In genomic region chr10:62038609-62039190, GRCh38 we compare ENCODE assay signal across 8 cellular contexts.
DNase-seq lines count a peak whose midpoint lies in the region; ATAC-seq, FAIRE-seq and TF ChIP-seq lines count a peak whose summit lies in the region.

No MANE protein-coding gene starts in this region.

- POLR2A ChIA-PET in SK-N-SH (lab: Yijun Ruan, JAX): interaction anchor here (0.6 to 1.0 kb wide), 2 partner anchors 206 to 333 kb away, joined by 3 to 4 read pairs; no protein-coding TSS in a partner anchor

- peaks cover 60% of the 10 kb centered on the region for H3K4me1 Mint-ChIP-seq in activated naive CD8-positive, alpha-beta T cell treated with anti-CD3 and anti-CD28 coated beads for 36 hours

- H3K4me3 Mint-ChIP-seq in activated naive CD8-positive, alpha-beta T cell treated with anti-CD3 and anti-CD28 coated beads for 36 hours: no peak overlapping the region

- H4K20me1 ChIP-seq in Loucy (ENCODE audit: insufficient read depth, low read length, poor library complexity, severe bottlenecking) (no peaks in the 10 kb centered on the region), SK-N-SH (ENCODE audit: insufficient read depth) (no peaks in the 10 kb centered on the region)

- TF ChIP-seq RAD21 in SK-N-SH (IDR thresholded peaks at IDR 0.05; ENCODE audit: low read length): peak; percentile 96

- H3K9ac ChIP-seq in Loucy (ENCODE audit: low read depth, low read length, poor library complexity, severe bottlenecking): peak overlapping the region; percentile 70
- peak overlapping the region; percentile 6; the same call in 1 of the 2 replicates for H3K9ac ChIP-seq in SK-N-SH

- peaks cover 44% of the 10 kb centered on the region for H3K36me3 Mint-ChIP-seq in activated naive CD8-positive, alpha-beta T cell treated with anti-CD3 and anti-CD28 coated beads for 36 hours

- DNase-seq in COR-L47 (lab: John Stamatoyannopoulos, UW): peak; percentile 74
- peak; percentile 62 for DNase-seq in SK-N-SH
- peak; percentile 63 for DNase-seq in activated naive CD8-positive, alpha-beta T cell treated with anti-CD3 and anti-CD28 coated beads for 36 hours
- peak; percentile 72 for DNase-seq in Right ventricle myocardium inferior (ENCODE audit: missing footprints)
- DNase-seq in prostate gland (ENCODE audit: low spot score): peak; percentile 70
- peak; percentile 71 for DNase-seq in urothelium cell line (ENCODE audit: low spot score)

- H3K4me1 ChIP-seq in Loucy (ENCODE audit: insufficient read depth, low read length, poor library complexity, severe bottlenecking) (peaks cover 81% of the 10 kb centered on the region), SK-N-SH (ENCODE audit: control insufficient read depth in 1 of 2, insufficient read depth in 2 of 2, low read depth in 1 of 2, low read length in 1 of 2) (peaks cover 39 to 67% of the 10 kb centered on the region in 2 experiments), prostate gland (replicated peaks) (peaks cover 11% of the 10 kb centered on the region)

- H3F3A ChIP-seq in Loucy (ENCODE audit: low read depth) (peaks cover 11% of the 10 kb centered on the region; the same call in 1 of the 2 replicates), SK-N-SH (replicated peaks; ENCODE audit: insufficient read depth) (peaks cover 26% of the 10 kb centered on the region)

- CTCF ChIA-PET in SK-N-SH (lab: Yijun Ruan, JAX): interaction anchor here (0.6 to 11.2 kb wide), 48 partner anchors 10 to 1156 kb away, joined by 3 to 190 read pairs (median 4); partner anchors contain the start of genes ARID5B and RTKN2

- peak overlapping the region; percentile 79 for H3K27ac Mint-ChIP-seq in activated naive CD8-positive, alpha-beta T cell treated with anti-CD3 and anti-CD28 coated beads for 36 hours

- H3K9me2 ChIP-seq in Loucy (replicated peaks; ENCODE audit: low read depth, low read length): no peaks in the 10 kb centered on the region
- no peaks in the 10 kb centered on the region for H3K9me2 ChIP-seq in SK-N-SH

- H3K27ac ChIP-seq in SK-N-SH (ENCODE audit: low read depth in 2 of 2, low read length in 1 of 2) (peak overlapping the region; percentile 75 to 84), prostate gland (peak overlapping the region; percentile 54 to 69)

- H3K4me2 ChIP-seq in Loucy (ENCODE audit: low read depth, low read length, poor library complexity, severe bottlenecking) (peak overlapping the region; percentile 70), SK-N-SH (peak overlapping the region; percentile 67)

- H3K9me3 ChIP-seq in Loucy (ENCODE audit: insufficient read depth, low read depth, low read length) (no peaks in the 10 kb centered on the region), SK-N-SH (no peaks in the 10 kb centered on the region), prostate gland (no peaks in the 10 kb centered on the region)

- no peaks in the 10 kb centered on the region for H3K27me3 Mint-ChIP-seq in activated naive CD8-positive, alpha-beta T cell treated with anti-CD3 and anti-CD28 coated beads for 36 hours

- no peaks in the 10 kb centered on the region for H3K9me3 Mint-ChIP-seq in activated naive CD8-positive, alpha-beta T cell treated with anti-CD3 and anti-CD28 coated beads for 36 hours

- no peak for TF ChIP-seq POLR2A in prostate gland (IDR thresholded peaks at IDR 0.05)

- ATAC-seq in GM21528 (IDR thresholded peaks at IDR 0.05; ENCODE audit: low FRiP score, unreplicated experiment): peak; percentile 43
- ATAC-seq in Right ventricle myocardium inferior: peak; percentile 68

- H3K27me3 ChIP-seq in Loucy (ENCODE audit: insufficient read depth, low read length, poor library complexity, severe bottlenecking) (no peaks in the 10 kb centered on the region), SK-N-SH (ENCODE audit: insufficient read depth) (no peaks in the 10 kb centered on the region), prostate gland (replicated peaks; ENCODE audit: insufficient read depth) (no peaks in the 10 kb centered on the region)

- TF ChIP-seq CTCF in Loucy (conservative IDR thresholded peaks at IDR 0.05; ENCODE audit: low read length) (peak; percentile 98), SK-N-SH (IDR thresholded peaks at IDR 0.05) (peak; percentile 95), prostate gland (IDR thresholded peaks at IDR 0.05) (peak; percentile 70 to 82 (median 80))

- FAIRE-seq in urothelium cell line (lab: Jason Lieb, UNC): peak; percentile 61

- intact Hi-C loops in Right ventricle myocardium inferior (cut with DNase I): loop anchor here (1.0 to 5.0 kb wide), 2 partner anchors 159 to 207 kb away; no protein-coding TSS in a partner anchor
- intact Hi-C loops in prostate gland (cut with DNase I): loop anchor here (10.0 kb wide), 1 partner anchor 336 kb away; the partner anchor contains the start of gene ZNF365

- peaks cover 21% of the 10 kb centered on the region for H3K36me3 ChIP-seq in Loucy (ENCODE audit: insufficient read depth, low read length)
- no peaks in the 10 kb centered on the region for H3K36me3 ChIP-seq in SK-N-SH (replicated peaks in 1 of 2; ENCODE audit: control insufficient read depth in 1 of 2, insufficient read depth in 2 of 2, low read length in 1 of 2)
- H3K36me3 ChIP-seq in prostate gland: no peaks in the 10 kb centered on the region

- peak overlapping the region; percentile 47; the same call in 1 of the 2 replicates for H2AFZ ChIP-seq in Loucy (ENCODE audit: low read length)
- no peak overlapping the region for H2AFZ ChIP-seq in SK-N-SH (ENCODE audit: low read depth)

- under 1% methylated on average over 9 of the region's 9 CpGs for whole genome bisulfite sequencing in SK-N-SH (ENCODE audit: low lambda C conversion rate)
- 0% methylated on average over 9 of the region's 9 CpGs for WGBS in prostate gland

- H3K4me3 ChIP-seq in Loucy (ENCODE audit: low read length, poor library complexity, severe bottlenecking): peak overlapping the region; percentile 52
- H3K4me3 ChIP-seq in SK-N-SH (ENCODE audit: low read depth in 2 of 2, low read length in 1 of 2): peak overlapping the region; percentile 17 to 43; a peak in 2 of 4 replicates
- no peak overlapping the region for H3K4me3 ChIP-seq in prostate gland

- H3K79me2 ChIP-seq in Loucy (ENCODE audit: insufficient read depth, low read length) (peaks cover 91% of the 10 kb centered on the region), SK-N-SH (ENCODE audit: insufficient read depth) (peaks cover 53% of the 10 kb centered on the region)

- peak; percentile 56 to 92; a peak in 3 of 4 replicates for TF ChIP-seq EP300 in SK-N-SH (IDR thresholded peaks at IDR 0.05; ENCODE audit: borderline replicate concordance in 1 of 2, low read depth in 1 of 2, low read length in 1 of 2)

TF ChIP-seq in SK-N-SH, 30 proteins besides CTCF, POLR2A, EP300 and RAD21 (continues in another document):
- TF ChIP-seq TEAD4 (IDR thresholded peaks at IDR 0.05; ENCODE audit: borderline replicate concordance, insufficient read depth) (peak; percentile 69), NRF1 (IDR thresholded peaks at IDR 0.05; ENCODE audit: low read depth, low read length) (no peak), ZBTB33 (IDR thresholded peaks at IDR 0.05; ENCODE audit: borderline replicate concordance, low read depth) (no peak), NFIC (IDR thresholded peaks at IDR 0.05; ENCODE audit: borderline replicate concordance) (peak; percentile 60), PBX3 (IDR thresholded peaks at IDR 0.05) (peak; percentile 79), TAF1 (IDR thresholded peaks at IDR 0.05; ENCODE audit: borderline replicate concordance, low read depth, low read length) (no peak), POLR2AphosphoS5 (IDR thresholded peaks at IDR 0.05; ENCODE audit: low read depth, low read length) (peak; percentile 68; the same call in 1 of the 2 replicates), USF2 (IDR thresholded peaks at IDR 0.05; ENCODE audit: borderline replicate concordance, low read depth, low read length) (no peak), SIN3A (IDR thresholded peaks at IDR 0.05; ENCODE audit: borderline replicate concordance, low read depth, low read length) (no peak)

Comparison
In these comparisons a context has a peak if more than half of its experiments do, and no peak if none do; other contexts are left out.
1. H3K4me3 ChIP-seq: peak in Loucy (single experiment) and SK-N-SH (2 of 2); none in prostate gland (0 of 2).
2. Peak in every context shown above with its lines, with median percentiles within 50 percentile points of each other: DNase-seq and CTCF ChIP-seq.